Comparison of ENCODE assay signal across 1 cellular context in the genomic region with DNA sequence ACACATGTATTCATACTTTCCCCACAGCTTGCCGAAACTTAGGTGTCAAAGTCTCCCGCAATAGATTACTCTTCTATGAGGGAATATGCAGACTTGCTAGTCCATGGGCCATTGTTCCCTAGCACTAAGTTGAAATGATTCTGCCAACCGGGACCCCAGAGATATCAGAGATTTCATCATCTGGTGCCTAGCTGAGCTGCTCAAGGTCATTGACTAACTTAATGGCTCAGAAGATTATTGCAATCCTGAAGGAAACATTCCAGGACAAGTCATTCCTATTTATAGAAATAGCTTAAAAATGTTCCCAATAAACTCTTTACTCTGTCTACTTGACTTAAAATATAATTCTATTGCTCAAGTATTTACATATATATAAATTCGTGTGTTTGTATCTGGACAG.
TF ChIP-seq lines count a peak whose summit lies in the region.

No MANE protein-coding gene starts in this region.

TF ChIP-seq in HCT116, 20 proteins besides CTCF, POLR2A, EP300 and RAD21:
- TF ChIP-seq, protein P1, sequence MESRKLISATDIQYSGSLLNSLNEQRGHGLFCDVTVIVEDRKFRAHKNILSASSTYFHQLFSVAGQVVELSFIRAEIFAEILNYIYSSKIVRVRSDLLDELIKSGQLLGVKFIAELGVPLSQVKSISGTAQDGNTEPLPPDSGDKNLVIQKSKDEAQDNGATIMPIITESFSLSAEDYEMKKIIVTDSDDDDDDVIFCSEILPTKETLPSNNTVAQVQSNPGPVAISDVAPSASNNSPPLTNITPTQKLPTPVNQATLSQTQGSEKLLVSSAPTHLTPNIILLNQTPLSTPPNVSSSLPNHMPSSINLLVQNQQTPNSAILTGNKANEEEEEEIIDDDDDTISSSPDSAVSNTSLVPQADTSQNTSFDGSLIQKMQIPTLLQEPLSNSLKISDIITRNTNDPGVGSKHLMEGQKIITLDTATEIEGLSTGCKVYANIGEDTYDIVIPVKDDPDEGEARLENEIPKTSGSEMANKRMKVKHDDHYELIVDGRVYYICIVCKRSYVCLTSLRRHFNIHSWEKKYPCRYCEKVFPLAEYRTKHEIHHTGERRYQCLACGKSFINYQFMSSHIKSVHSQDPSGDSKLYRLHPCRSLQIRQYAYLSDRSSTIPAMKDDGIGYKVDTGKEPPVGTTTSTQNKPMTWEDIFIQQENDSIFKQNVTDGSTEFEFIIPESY (IDR thresholded peaks at IDR 0.05; ENCODE audit: extremely low read depth, insufficient replicate concordance, low read length) = no peak
- TF ChIP-seq TCF7L2 (IDR thresholded peaks at IDR 0.05; ENCODE audit: borderline replicate concordance, extremely low read depth, insufficient read depth, insufficient read length) = peak; percentile 20
TF ChIP-seq in HCT116: peak in this region for 1.
